ENCODE assay signal across 16 cellular contexts in the genomic region with DNA sequence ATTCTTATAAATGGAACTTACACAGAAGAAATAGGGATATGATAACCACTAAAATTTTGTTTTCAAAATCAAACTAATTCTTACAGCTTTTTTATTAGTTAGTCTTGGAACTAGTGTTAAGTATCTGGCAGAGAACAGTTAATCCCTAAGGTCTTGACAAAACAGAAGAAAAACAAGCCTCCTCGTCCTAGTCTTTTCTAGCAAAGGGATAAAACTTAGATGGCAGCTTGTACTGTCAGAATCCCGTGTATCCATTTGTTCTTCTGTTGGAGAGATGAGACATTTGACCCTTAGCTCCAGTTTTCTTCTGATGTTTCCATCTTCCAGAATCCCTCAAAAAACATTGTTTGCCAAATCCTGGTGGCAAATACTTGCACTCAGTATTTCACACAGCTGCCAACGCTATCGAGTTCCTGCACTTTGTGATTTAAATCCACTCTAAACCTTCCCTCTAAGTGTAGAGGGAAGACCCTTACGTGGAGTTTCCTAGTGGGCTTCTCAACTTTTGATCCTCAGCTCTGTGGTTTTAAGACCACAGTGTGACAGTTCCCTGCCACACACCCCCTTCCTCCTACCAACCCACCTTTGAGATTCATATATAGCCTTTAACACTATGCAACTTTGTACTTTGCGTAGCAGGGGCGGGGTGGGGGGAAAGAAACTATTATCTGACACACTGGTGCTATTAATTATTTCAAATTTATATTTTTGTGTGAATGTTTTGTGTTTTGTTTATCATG. TPM values are rescaled to one million over a fixed set of nuclear protein-coding genes. Genes with fewer than 3 reads are reported as not detected.
DNase-seq lines count a peak whose midpoint lies in the region; ATAC-seq, FAIRE-seq and TF ChIP-seq lines count a peak whose summit lies in the region.
"Had no signal": no experiment of that assay in that cellular context is flagged by ENCODE, and none has a peak within 500 bp of the region (broad histone marks: within the 10 kb centered on the region; RNA-seq: fewer than 3 reads in every experiment).

No MANE protein-coding gene starts in this region.

- TF ChIP-seq EP300 in transverse colon (IDR thresholded peaks at IDR 0.05; ENCODE audit: low read depth): no peak

- no peak for TF ChIP-seq CTCF in psoas muscle (IDR thresholded peaks at IDR 0.05)
- TF ChIP-seq CTCF in transverse colon (IDR thresholded peaks at IDR 0.05): no peak

- intact Hi-C loops in psoas muscle (cut with DNase I): no loop called here
- intact Hi-C loops in transverse colon (cut with DNase I; ENCODE audit: low total_unique reads): no loop called here

- H3K4me3 ChIP-seq in Jurkat, Clone E6-1 (ENCODE audit: low read length): no peak overlapping the region
- H3K4me3 ChIP-seq in adipocyte (ENCODE audit: low read length) (no peak overlapping the region), psoas muscle (no peak overlapping the region), transverse colon (no peak overlapping the region)

- H3K9me3 ChIP-seq in adipocyte (ENCODE audit: control insufficient read depth, low read length) (no peaks in the 10 kb centered on the region), psoas muscle (no peaks in the 10 kb centered on the region), transverse colon (no peaks in the 10 kb centered on the region)

- peaks cover 67% of the 10 kb centered on the region for H3K36me3 ChIP-seq in adipocyte (ENCODE audit: control insufficient read depth, insufficient read depth, low read length, severe bottlenecking)
- peaks cover 6 to 58% of the 10 kb centered on the region in 2 donors for H3K36me3 ChIP-seq in psoas muscle (ENCODE audit: insufficient read depth in 1 of 2, low read depth in 1 of 2)
- H3K36me3 ChIP-seq in transverse colon: no peaks in the 10 kb centered on the region

- H3K27me3 ChIP-seq in adipocyte (replicated peaks; ENCODE audit: control insufficient read depth, insufficient read depth, low read length) (no peaks in the 10 kb centered on the region), psoas muscle (ENCODE audit: insufficient read depth in 3 of 3, low read length in 2 of 3) (no peaks in the 10 kb centered on the region), transverse colon (no peaks in the 10 kb centered on the region)

- H3K4me1 ChIP-seq in adipocyte (ENCODE audit: control insufficient read depth, insufficient read depth, low read length): peaks cover 72% of the 10 kb centered on the region
- peaks cover 6% of the 10 kb centered on the region for H3K4me1 ChIP-seq in psoas muscle
- H3K4me1 ChIP-seq in transverse colon: peaks cover 6 to 31% (median 16%) of the 10 kb centered on the region in 4 donors

- in situ Hi-C loops in transverse colon (cut with MboI; ENCODE audit: low pct_ligation_motif_present in 1 of 4, low pct_unique_long_range_greater_than_20kb in 1 of 4, low sequenced_read_pairs in 3 of 4): no loop called here

- peak overlapping the region; percentile 48 for H3K9ac ChIP-seq in adipocyte (ENCODE audit: low read length)

- WGBS in psoas muscle, 3 donors: 50 to 61% (median 52%) methylated on average over 7 of the region's 7 CpGs
- 76 to 86% methylated on average over 7 of the region's 7 CpGs for WGBS in transverse colon (ENCODE audit: low coverage in 1 of 2), 2 donors

- ATAC-seq in psoas muscle (no peak), GM19324 (IDR thresholded peaks at IDR 0.05; ENCODE audit: low FRiP score, unreplicated experiment) (no peak)

- H3K27ac ChIP-seq in psoas muscle: peak overlapping the region; percentile 7
- H3K27ac ChIP-seq in transverse colon: peak overlapping the region; percentile 11 to 50 (median 42)

- peak; percentile 75 for DNase-seq in Jurkat, Clone E6-1 (ENCODE audit: low read depth, low spot score)
- DNase-seq in adipocyte (ENCODE audit: low read depth) (no peak), psoas muscle (no peak), transverse colon (no peak), H54 (ENCODE audit: insufficient read length, low spot score) (no peak), GOT3 (lab: John Stamatoyannopoulos, UW) (no peak)
- DNase-seq: COR-L47, DMS53, HCEC 1CT, NCI-H1417, NCI-H187 treated with DMSO at 0.1 percent for 48 hours, NCI-H2171, NCI-H446, SHP77 had no signal

- FAIRE-seq in H54 (lab: Jason Lieb, UNC): no peak

- no peak for TF ChIP-seq POLR2A in transverse colon (IDR thresholded peaks at IDR 0.05)
- no peak for TF ChIP-seq POLR2A in H54 (IDR thresholded peaks at IDR 0.05; ENCODE audit: low read depth, low read length)

RNA-seq across cellular contexts. Expression of a gene that starts 42.3 kb away (rescaled TPM):
- not detected for polyA plus RNA-seq in Jurkat, Clone E6-1 (2012; ENCODE audit: insufficient read depth, insufficient read length)
- total RNA-seq in psoas muscle: 1 to 10 TPM in 1 of 4 donors, under 1 TPM in 3; 0.25 to 1.2 (median 0.76) TPM
- 1 to 10 TPM in 2 of 3 donors, under 1 TPM in 1; 0.99 to 1.3 (median 1.3) TPM for polyA plus RNA-seq in psoas muscle
- 10 to 100 TPM in 2 of 4 donors, 1 to 10 TPM in 2; 9.7 to 25.9 (median 16.1) TPM for total RNA-seq in transverse colon
- polyA plus RNA-seq: IgD-negative memory B cell had no signal

Comparison
In these comparisons a context has a peak if more than half of its experiments do, and no peak if none do; other contexts are left out.
1. RNA of a gene that starts 42.3 kb away (total RNA-seq): 9.7 to 25.9 TPM in transverse colon; 0.25 to 1.2 TPM in psoas muscle; every median in the first group is over 4 times any median in the second.